ENCODE assay signal across 11 cellular contexts in the genomic region with DNA sequence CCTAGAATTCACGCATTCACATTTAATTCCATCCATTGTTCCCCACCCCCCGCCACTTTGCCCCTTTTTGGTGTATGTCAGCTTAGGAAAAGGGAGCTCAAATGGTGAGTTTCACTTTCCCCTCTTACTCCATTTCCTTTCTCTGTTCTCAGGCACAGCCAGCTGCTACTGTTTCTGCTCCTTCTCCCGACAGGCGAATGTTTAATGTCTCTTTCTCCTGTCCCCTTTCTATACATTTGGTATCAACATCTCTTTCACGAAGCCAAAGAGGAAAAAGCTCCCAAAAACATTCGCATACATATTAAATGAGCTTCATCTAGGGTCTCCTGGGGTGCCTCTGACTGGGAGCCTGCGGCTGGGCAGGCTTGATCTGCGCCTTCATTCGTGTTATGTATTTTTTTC.
DNase-seq lines count a peak whose midpoint lies in the region; TF ChIP-seq lines count a peak whose summit lies in the region.
"Had no signal": no experiment of that assay in that cellular context is flagged by ENCODE, and none has a peak within 500 bp of the region (broad histone marks: within the 10 kb centered on the region; RNA-seq: fewer than 3 reads in every experiment).

No MANE protein-coding gene starts in this region.

- H3K36me3 Mint-ChIP-seq in neural crest cell (ENCODE audit: low read depth): no peaks in the 10 kb centered on the region
- H3K36me3 Mint-ChIP-seq: activated naive CD4-positive, alpha-beta T cell treated with anti-CD3 and anti-CD28 coated beads, Interleukin-2, amount 10 ng/mL, durations not matched to agents 7 days and 5 days; immature natural killer cell had no signal

- no peaks in the 10 kb centered on the region for H3K27me3 Mint-ChIP-seq in neural crest cell (ENCODE audit: low read depth)

- TF ChIP-seq CTCF in esophagus muscularis mucosa (IDR thresholded peaks at IDR 0.05): no peak
- no peak for TF ChIP-seq CTCF in neural crest cell (conservative IDR thresholded peaks at IDR 0.05)

- no peaks in the 10 kb centered on the region for H3K79me2 ChIP-seq in ACC112 (ENCODE audit: control insufficient read depth, insufficient read depth, low read length, unreplicated experiment)

- H3K9me3 Mint-ChIP-seq in neural crest cell: no peaks in the 10 kb centered on the region
- H3K9me3 Mint-ChIP-seq: activated naive CD4-positive, alpha-beta T cell treated with anti-CD3 and anti-CD28 coated beads, Interleukin-2, amount 10 ng/mL, durations not matched to agents 7 days and 5 days had no signal

- WGBS in esophagus muscularis mucosa: 33% methylated on average over 9 of the region's 9 CpGs

- H3K4me3 ChIP-seq in ACC112 (ENCODE audit: low read depth, low read length) (peak overlapping the region; percentile 68), MG63 (peak overlapping the region; percentile 42), esophagus muscularis mucosa (peak overlapping the region; percentile 39 to 50 (median 40))

- intact Hi-C loops in esophagus muscularis mucosa (cut with DNase I): no loop called here

- no peak overlapping the region for H3K27ac ChIP-seq in ACC112 (ENCODE audit: low read depth, low read length)
- H3K27ac ChIP-seq in esophagus muscularis mucosa (replicated peaks in 1 of 4): no peak overlapping the region

- H3K36me3 ChIP-seq in ACC112 (ENCODE audit: insufficient read depth, low read length) (no peaks in the 10 kb centered on the region), MG63 (no peaks in the 10 kb centered on the region), esophagus muscularis mucosa (no peaks in the 10 kb centered on the region)

- DNase-seq in MG63: peak; percentile 10
- no peak for DNase-seq in esophagus muscularis mucosa (ENCODE audit: extremely low spot score)
- DNase-seq in neural crest cell (ENCODE audit: low read depth, low spot score): no peak
- DNase-seq in NCI-H774 (lab: John Stamatoyannopoulos, UW): no peak
- DNase-seq in mesenteric fat pad (ENCODE audit: low spot score): no peak
- DNase-seq in epidermal melanocyte (ENCODE audit: insufficient read length, low spot score): no peak
- DNase-seq in SHP77 (lab: John Stamatoyannopoulos, UW): no peak
- DNase-seq: activated naive CD4-positive, alpha-beta T cell treated with anti-CD3 and anti-CD28 coated beads, Interleukin-2, amount 10 ng/mL, durations not matched to agents 7 days and 5 days; COR-L47; immature natural killer cell had no signal

- no peaks in the 10 kb centered on the region for H3K9me3 ChIP-seq in MG63
- no peaks in the 10 kb centered on the region for H3K9me3 ChIP-seq in esophagus muscularis mucosa

- H3K27ac Mint-ChIP-seq in neural crest cell (ENCODE audit: unreplicated experiment): peak overlapping the region; percentile 39
- H3K27ac Mint-ChIP-seq: activated naive CD4-positive, alpha-beta T cell treated with anti-CD3 and anti-CD28 coated beads, Interleukin-2, amount 10 ng/mL, durations not matched to agents 7 days and 5 days; immature natural killer cell had no signal

- H2AFZ ChIP-seq in ACC112 (ENCODE audit: low read length, unreplicated experiment): peak overlapping the region; percentile 78

- TF ChIP-seq POLR2A in esophagus muscularis mucosa (IDR thresholded peaks at IDR 0.05; ENCODE audit: low read depth): no peak

- TF ChIP-seq EP300 in esophagus muscularis mucosa (IDR thresholded peaks at IDR 0.05): no peak

- H3K4me1 Mint-ChIP-seq in neural crest cell: peaks cover 13% of the 10 kb centered on the region
- H3K4me1 Mint-ChIP-seq: activated naive CD4-positive, alpha-beta T cell treated with anti-CD3 and anti-CD28 coated beads, Interleukin-2, amount 10 ng/mL, durations not matched to agents 7 days and 5 days; immature natural killer cell had no signal

- 0 out of 2 replicates have a peak, but pooled peaks cover 4% of the 10 kb centered on the region for H3K27me3 ChIP-seq in ACC112 (ENCODE audit: insufficient read depth, low read length)
- no peaks in the 10 kb centered on the region for H3K27me3 ChIP-seq in MG63
- H3K27me3 ChIP-seq in esophagus muscularis mucosa: no peaks in the 10 kb centered on the region

- peak overlapping the region; percentile 31 for H3K4me3 Mint-ChIP-seq in neural crest cell
- H3K4me3 Mint-ChIP-seq: activated naive CD4-positive, alpha-beta T cell treated with anti-CD3 and anti-CD28 coated beads, Interleukin-2, amount 10 ng/mL, durations not matched to agents 7 days and 5 days; immature natural killer cell had no signal

- H3K4me1 ChIP-seq in ACC112 (ENCODE audit: control insufficient read depth, insufficient read depth, low read length, unreplicated experiment) (no peaks in the 10 kb centered on the region), esophagus muscularis mucosa (peaks cover 0 to 13% (median 0%) of the 10 kb centered on the region in 4 donors)
